In the genomic region with DNA sequence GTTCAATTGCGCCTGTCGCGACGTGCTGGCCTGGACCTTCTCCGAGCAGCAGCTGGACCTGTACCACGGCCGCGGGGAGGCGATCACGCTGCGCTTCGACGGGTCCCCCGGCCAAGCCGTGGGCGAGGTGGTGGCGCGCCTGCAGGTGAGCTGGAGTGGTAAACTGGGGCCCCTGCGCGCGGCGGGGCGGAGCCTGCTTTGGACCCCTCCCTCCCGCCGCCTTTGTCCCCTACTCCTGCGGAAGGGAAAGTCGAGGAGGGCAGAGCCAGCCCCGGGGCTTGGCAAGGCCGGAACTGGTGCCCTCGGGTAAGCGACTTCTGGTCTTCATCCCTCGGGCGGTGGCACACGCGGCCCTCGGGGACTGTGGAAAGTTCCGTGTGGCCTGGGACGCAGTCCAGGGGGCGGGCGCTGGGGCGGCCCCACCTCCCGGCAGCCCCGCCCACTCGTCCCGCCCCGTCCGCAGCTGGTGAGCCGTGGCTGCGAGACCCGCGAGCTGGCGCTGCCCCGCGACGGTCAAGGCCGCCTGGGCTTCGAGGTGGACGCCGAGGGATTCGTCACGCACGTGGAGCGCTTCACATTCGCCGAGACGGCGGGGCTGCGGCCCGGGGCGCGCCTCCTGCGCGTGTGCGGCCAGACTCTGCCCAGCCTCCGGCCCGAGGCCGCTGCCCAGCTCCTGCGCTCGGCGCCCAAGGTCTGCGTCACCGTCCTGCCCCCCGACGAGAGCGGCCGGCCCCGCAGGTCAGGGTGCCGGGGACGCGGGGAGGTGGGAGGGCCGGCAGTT, we compare ENCODE assay signal across 9 cellular contexts. TPM values are rescaled to one million over a fixed set of nuclear protein-coding genes. Genes with fewer than 3 reads are reported as not detected.
DNase-seq lines count a peak whose midpoint lies in the region; ATAC-seq and TF ChIP-seq lines count a peak whose summit lies in the region.
"Had no signal": no experiment of that assay in that cellular context is flagged by ENCODE, and none has a peak within 500 bp of the region (broad histone marks: within the 10 kb centered on the region; RNA-seq: fewer than 3 reads in every experiment).

No MANE protein-coding gene starts in this region.

- H3K27me3 ChIP-seq in A673 (replicated peaks; ENCODE audit: insufficient read depth, low read depth, low read length, poor library complexity) (no peaks in the 10 kb centered on the region), mucosa of rectum (ENCODE audit: control insufficient read depth in 2 of 2, insufficient read depth in 2 of 2, low read length in 2 of 2) (no peaks in the 10 kb centered on the region)

- intact Hi-C loops in A673 (cut with micrococcal nuclease; ENCODE audit: unreplicated experiment) = no loop called here

- H3K4me3 ChIP-seq in A673 (ENCODE audit: low read depth, low read length, poor library complexity, severe bottlenecking) = peak overlapping the region; percentile 39
- peak overlapping the region; percentile 54 to 66 for H3K4me3 ChIP-seq in mucosa of rectum (ENCODE audit: low read length in 2 of 2)

- no peaks in the 10 kb centered on the region for H3K4me1 ChIP-seq in A673 (ENCODE audit: insufficient read depth, low read length, poor library complexity, severe bottlenecking)
- peaks cover 15 to 16% of the 10 kb centered on the region in 2 donors for H3K4me1 ChIP-seq in mucosa of rectum (ENCODE audit: control insufficient read depth in 2 of 2, insufficient read depth in 2 of 2, low read length in 2 of 2)

- POLR2A ChIA-PET in A673 (lab: Charles Lee; ENCODE audit: low non-redundant PET) = interaction anchor here (0.6 kb wide), 1 partner anchor 213 kb away, joined by 11 read pairs; no protein-coding TSS in a partner anchor

- peak overlapping the region; percentile 24 to 59 for H3K9ac ChIP-seq in mucosa of rectum (ENCODE audit: low read depth in 1 of 2, low read length in 2 of 2)

- no peaks in the 10 kb centered on the region for H3K36me3 ChIP-seq in A673 (ENCODE audit: insufficient read depth, low read length, poor library complexity, severe bottlenecking)
- H3K36me3 ChIP-seq in mucosa of rectum (ENCODE audit: control insufficient read depth in 2 of 2, insufficient read depth in 2 of 2, low read length in 2 of 2) = peaks cover 14 to 24% of the 10 kb centered on the region in 2 donors

- H3K9me3 ChIP-seq in A673 (ENCODE audit: low read depth, low read length, poor library complexity, severe bottlenecking) (no peaks in the 10 kb centered on the region), mucosa of rectum (ENCODE audit: control insufficient read depth in 2 of 2, low read length in 2 of 2) (no peaks in the 10 kb centered on the region)

- peak; percentile 57 for DNase-seq in A673 (ENCODE audit: low spot score)
- peak; percentile 73 for DNase-seq in NCI-H69 (lab: John Stamatoyannopoulos, UW)
- peak; percentile 40 for DNase-seq in fibroblast of gingiva (ENCODE audit: low read depth)
- DNase-seq: NCI-H1694 had no signal

- BruUV-seq in A673 (replicated peaks; lab: Mats Ljungman, UMichigan) = no TSS peak

- ATAC-seq in GM19395 (IDR thresholded peaks at IDR 0.05; ENCODE audit: unreplicated experiment) = no peak
- no peak for ATAC-seq in HG03095 (IDR thresholded peaks at IDR 0.05; ENCODE audit: unreplicated experiment)
- no peak for ATAC-seq in GM18517 (IDR thresholded peaks at IDR 0.05; ENCODE audit: unreplicated experiment)
- ATAC-seq in HG03045 (IDR thresholded peaks at IDR 0.05; ENCODE audit: unreplicated experiment) = no peak

- CTCF ChIA-PET in A673 (lab: Charles Lee) = interaction anchor here (0.5 kb wide), 1 partner anchor 61 kb away, joined by 3 read pairs; no protein-coding TSS in a partner anchor

- TF ChIP-seq CTCF in A673 (conservative IDR thresholded peaks at IDR 0.05; ENCODE audit: low read depth, low read length) = no peak

- H3K27ac ChIP-seq in A673 (ENCODE audit: low read depth, low read length, poor library complexity, severe bottlenecking) (no peak overlapping the region), mucosa of rectum (ENCODE audit: low read depth in 2 of 2, low read length in 2 of 2) (peak overlapping the region; percentile 8 to 38)

RNA-seq across cellular contexts. Expression of a gene that starts 9.2 kb away (rescaled TPM):
- total RNA-seq in A673 (2021) = 30.0 and 43.2 TPM in 2 replicates

RNA-seq across cellular contexts. Expression of a gene that starts 15.6 kb away (rescaled TPM):
- total RNA-seq in A673 (2021) = 92.0 and 99.3 TPM in 2 replicates

RNA-seq across cellular contexts. Expression of a gene that starts 31.5 kb away (rescaled TPM):
- 63.4 and 68.0 TPM in 2 replicates for total RNA-seq in A673 (2021)

RNA-seq across cellular contexts. Expression of a gene that starts 33.1 kb away (rescaled TPM):
- total RNA-seq in A673 (2021) = 92.8 and 94.2 TPM in 2 replicates

RNA-seq across cellular contexts. Expression of a gene that starts 51.5 kb away (rescaled TPM):
- total RNA-seq in A673 (2021) = 1.7 and 2.3 TPM in 2 replicates
